In genomic region chr7:28500143-28500542, GRCh38 we compare ENCODE assay signal across 24 cellular contexts.
"Had no signal": no experiment of that assay in that cellular context is flagged by ENCODE, and none has a peak within 500 bp of the region (broad histone marks: within the 10 kb centered on the region; RNA-seq: fewer than 3 reads in every experiment).

No MANE protein-coding gene starts in this region.

- H3K9me3 ChIP-seq: esophagus squamous epithelium, gastroesophageal sphincter, ovary, tibial artery, upper lobe of left lung, uterus had no signal

- H3K4me1 Mint-ChIP-seq: neural progenitor cell had no signal

- H3K4me2 ChIP-seq: hepatocyte, neural progenitor cell had no signal

- H3K4me1 ChIP-seq: esophagus squamous epithelium, gastroesophageal sphincter, neural progenitor cell, tibial artery, upper lobe of left lung, uterus had no signal

- H3K36me3 ChIP-seq: esophagus squamous epithelium, gastroesophageal sphincter, neural progenitor cell, ovary, tibial artery, upper lobe of left lung, uterus had no signal

- H2AFZ ChIP-seq: hepatocyte, neural progenitor cell had no signal

- H3K36me3 Mint-ChIP-seq: natural killer cell treated with Interleukin-12 subunit alpha and Interleukin-12 subunit beta and Interleukin-15 and Interleukin-18, amount 100 ng/mL, for 72 hours; neural progenitor cell had no signal

- DNase-seq: cortex of kidney; dorsolateral prefrontal cortex; effector memory CD4-positive, alpha-beta T cell; esophagus squamous epithelium; foreskin fibroblast; left colon; left ventricle myocardium superior; mesenchymal stem cell; midbrain; nucleus accumbens; ovary; right cardiac atrium; small intestine; stimulated activated CD4-positive, alpha-beta T cell treated with anti-CD3 and anti-CD28 coated beads, Interleukin-12 subunit alpha, Interleukin-12 subunit beta, amount 100 ng/mL, for 4 hours; stimulated activated naive CD4-positive, alpha-beta T cell treated with Interleukin-2 at 50 U/mL for 16 hours; tibial artery; upper lobe of left lung; uterus had no signal

- H3K27ac Mint-ChIP-seq: natural killer cell treated with Interleukin-12 subunit alpha and Interleukin-12 subunit beta and Interleukin-15 and Interleukin-18, amount 100 ng/mL, for 72 hours; neural progenitor cell had no signal

- H3K27me3 ChIP-seq: esophagus squamous epithelium, gastroesophageal sphincter, hepatocyte, neural progenitor cell, ovary, tibial artery, upper lobe of left lung, uterus had no signal

- H3K9me3 Mint-ChIP-seq: natural killer cell treated with Interleukin-12 subunit alpha and Interleukin-12 subunit beta and Interleukin-15 and Interleukin-18, amount 100 ng/mL, for 72 hours; neural progenitor cell had no signal

- ATAC-seq: gastroesophageal sphincter, left colon, left ventricle myocardium superior, right cardiac atrium had no signal

- H3K4me3 Mint-ChIP-seq: natural killer cell treated with Interleukin-12 subunit alpha and Interleukin-12 subunit beta and Interleukin-15 and Interleukin-18, amount 100 ng/mL, for 72 hours; neural progenitor cell had no signal

- H3K9ac ChIP-seq: neural progenitor cell had no signal

- FAIRE-seq: endometrium, small intestine had no signal

- H3K4me3 ChIP-seq: dorsolateral prefrontal cortex, esophagus squamous epithelium, gastroesophageal sphincter, hepatocyte, lung, neural progenitor cell, ovary, tibial artery, upper lobe of left lung, uterus had no signal

- H3K79me2 ChIP-seq: hepatocyte had no signal
